In genomic region chr1:89692601-89693503, GRCh38 we compare ENCODE assay signal across 8 cellular contexts. TPM values are rescaled to one million over a fixed set of nuclear protein-coding genes. Genes with fewer than 3 reads are reported as not detected.
A peak's percentile ranks its signal among the peaks of the same experiment; 100 is the strongest.
DNase-seq lines count a peak whose midpoint lies in the region; ATAC-seq and TF ChIP-seq lines count a peak whose summit lies in the region.

No MANE protein-coding gene starts in this region.

- in situ Hi-C loops in Panc1 (cut with HindIII; ENCODE audit: low pct_unique_long_range_greater_than_20kb, low sequenced_read_pairs), result no loop called here

- H3K4me3 ChIP-seq in GM12864 (ENCODE audit: low read depth, low read length) (no peak overlapping the region), Panc1 (ENCODE audit: low read depth in 2 of 2, low read length in 2 of 2) (no peak overlapping the region)

- peak overlapping the region; percentile 17; the same call in 1 of the 2 replicates for H3K27ac ChIP-seq in Panc1 (ENCODE audit: low read length)

- BruUV-seq in Panc1 (replicated peaks; lab: Mats Ljungman, UMichigan), result no TSS peak

- H3K27me3 ChIP-seq in Panc1 (ENCODE audit: control insufficient read depth, insufficient read depth, low read length), result no peaks in the 10 kb centered on the region

- no peak for TF ChIP-seq CTCF in GM12864 (IDR thresholded peaks at IDR 0.05; ENCODE audit: low read depth, low read length, missing control alignments)
- TF ChIP-seq CTCF in Panc1 (IDR thresholded peaks at IDR 0.05), result no peak

- no peaks in the 10 kb centered on the region for H3K36me3 ChIP-seq in Panc1 (ENCODE audit: control insufficient read depth, insufficient read depth, low read length)

- ATAC-seq in Panc1 (peak; percentile 65; the same call in 1 of the 2 replicates), left cardiac atrium (peak; percentile 53 to 75)

- CTCF ChIA-PET in Panc1 (lab: Charles Lee), result no interaction called here

- no peaks in the 10 kb centered on the region for H3K9me3 ChIP-seq in Panc1 (ENCODE audit: control insufficient read depth, insufficient read depth, low read depth, low read length)

- intact Hi-C loops in Panc1 (cut with micrococcal nuclease; ENCODE audit: unreplicated experiment), result no loop called here
- intact Hi-C loops in left cardiac atrium (cut with DNase I), result loop anchor here in 1 of 2 donors (10.0 kb wide), 1 partner anchor 58 kb away; the partner anchor contains the start of gene LRRC8C

- peaks cover 19% of the 10 kb centered on the region for H3K4me1 ChIP-seq in Panc1 (ENCODE audit: control insufficient read depth, insufficient read depth, low read length)

- DNase-seq in GM12864 (ENCODE audit: low read depth) (peak; percentile 43), H4 (ENCODE audit: low spot score) (peak; percentile 92), Panc1 (ENCODE audit: low read depth, low spot score) (no peak), left cardiac atrium (peak; percentile 27), kidney tubule cell (ENCODE audit: low spot score) (no peak), dedifferentiated amniotic fluid mesenchymal stem cell (ENCODE audit: extremely low spot score) (no peak), iPS-NIHi7 (ENCODE audit: extremely low spot score) (no peak)
- no peak for DNase-seq in stimulated activated CD4-positive, alpha-beta T cell treated with anti-CD3 and anti-CD28 coated beads, Interleukin-4, amount 100 ng/mL, for 1 hour

- POLR2A ChIA-PET in Panc1 (lab: Charles Lee), result no interaction called here

RNA-seq across cellular contexts. Expression of gene LRRC8C, which starts 59.9 kb away (rescaled TPM):
- total RNA-seq in H4 (2014; rRNA removed; shearing (Covaris generic)), result 4.4 and 7.0 TPM in 2 replicates
- total RNA-seq in Panc1 (2021; ENCODE audit: unreplicated experiment) (17.1 TPM), left cardiac atrium (10 to 100 TPM in 1 of 2 donors, 1 to 10 TPM in 1; 8.4 to 14.4 TPM)
- polyA plus RNA-seq in Panc1 (2012; ENCODE audit: insufficient read length), result 6.5 TPM

Comparison
In these comparisons a context has a peak if more than half of its experiments do, and no peak if none do; other contexts are left out.
1. DNase-seq: peak in GM12864 (single experiment), H4 (single experiment) and left cardiac atrium (single experiment); none in Panc1 (single experiment), kidney tubule cell (single experiment), dedifferentiated amniotic fluid mesenchymal stem cell (single experiment), stimulated activated CD4-positive, alpha-beta T cell treated with anti-CD3 and anti-CD28 coated beads, Interleukin-4, amount 100 ng/mL, for 1 hour (single experiment) and iPS-NIHi7 (single experiment).